ENCODE assay signal across 1 cellular context in the genomic region with DNA sequence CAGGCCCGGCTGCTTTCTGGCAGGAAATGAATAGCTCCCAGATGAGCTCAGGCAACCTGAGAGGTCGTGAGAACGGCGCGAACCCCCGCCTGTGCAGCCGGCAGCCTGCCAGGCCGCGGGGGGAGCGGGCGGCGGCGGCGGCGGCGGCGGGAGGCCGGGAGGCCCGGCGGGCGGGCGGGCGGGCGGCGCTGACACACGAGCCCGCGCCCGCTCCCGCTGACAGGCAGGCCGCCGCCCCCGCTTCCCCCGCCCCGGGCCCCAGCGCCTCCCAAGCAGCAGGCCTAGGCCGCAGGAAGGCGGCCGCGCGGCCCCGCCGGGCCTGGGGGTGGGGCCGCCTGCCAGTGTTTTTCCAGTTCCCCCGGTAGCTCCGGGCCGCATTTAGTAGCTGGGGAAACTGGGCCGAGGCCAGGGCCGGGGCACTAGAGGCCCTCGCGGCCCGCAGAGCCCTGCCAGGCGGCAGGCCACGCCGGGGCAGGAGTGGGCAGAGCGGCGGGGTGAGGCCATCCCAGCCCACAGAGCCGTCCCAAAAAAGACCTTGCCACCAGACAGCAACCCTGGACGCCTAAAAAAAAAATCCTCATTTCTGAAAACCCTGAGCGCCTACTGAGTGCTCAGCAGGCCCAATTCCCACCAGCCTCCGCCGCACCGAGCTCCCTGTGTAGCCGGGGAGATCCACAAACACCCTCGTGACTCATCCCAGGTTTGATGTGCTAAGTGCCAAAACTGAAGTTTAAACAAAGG.
TF ChIP-seq lines count a peak whose summit lies in the region.

No MANE protein-coding gene starts in this region.

TF ChIP-seq in IMR-90, 13 proteins besides CTCF, POLR2A, EP300 and RAD21:
- no peak for TF ChIP-seq RCOR1 (IDR thresholded peaks at IDR 0.05; ENCODE audit: insufficient replicate concordance, low read length)
- no peak for TF ChIP-seq MAFK (IDR thresholded peaks at IDR 0.05; ENCODE audit: low read depth, low read length)
- peak; percentile 89; the same call in 1 of the 2 replicates for TF ChIP-seq CHD1 (IDR thresholded peaks at IDR 0.05; ENCODE audit: low read depth, low read length)
- TF ChIP-seq FOS (IDR thresholded peaks at IDR 0.05; ENCODE audit: low read depth, low read length) = peak; percentile 51; the same call in 1 of the 2 replicates
- no peak for TF ChIP-seq CEBPB (IDR thresholded peaks at IDR 0.05; ENCODE audit: low read depth, low read length)
- TF ChIP-seq, protein P1, sequence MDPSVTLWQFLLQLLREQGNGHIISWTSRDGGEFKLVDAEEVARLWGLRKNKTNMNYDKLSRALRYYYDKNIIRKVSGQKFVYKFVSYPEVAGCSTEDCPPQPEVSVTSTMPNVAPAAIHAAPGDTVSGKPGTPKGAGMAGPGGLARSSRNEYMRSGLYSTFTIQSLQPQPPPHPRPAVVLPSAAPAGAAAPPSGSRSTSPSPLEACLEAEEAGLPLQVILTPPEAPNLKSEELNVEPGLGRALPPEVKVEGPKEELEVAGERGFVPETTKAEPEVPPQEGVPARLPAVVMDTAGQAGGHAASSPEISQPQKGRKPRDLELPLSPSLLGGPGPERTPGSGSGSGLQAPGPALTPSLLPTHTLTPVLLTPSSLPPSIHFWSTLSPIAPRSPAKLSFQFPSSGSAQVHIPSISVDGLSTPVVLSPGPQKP (IDR thresholded peaks at IDR 0.05; ENCODE audit: borderline replicate concordance, low read depth, low read length) = no peak
- no peak for TF ChIP-seq RFX5 (IDR thresholded peaks at IDR 0.05; ENCODE audit: low read depth, low read length)
- peak; percentile 66 for TF ChIP-seq BHLHE40 (IDR thresholded peaks at IDR 0.05; ENCODE audit: low read depth, low read length)
- no peak for TF ChIP-seq MXI1 (IDR thresholded peaks at IDR 0.05; ENCODE audit: borderline replicate concordance, low read depth, low read length)
- TF ChIP-seq, protein P2, sequence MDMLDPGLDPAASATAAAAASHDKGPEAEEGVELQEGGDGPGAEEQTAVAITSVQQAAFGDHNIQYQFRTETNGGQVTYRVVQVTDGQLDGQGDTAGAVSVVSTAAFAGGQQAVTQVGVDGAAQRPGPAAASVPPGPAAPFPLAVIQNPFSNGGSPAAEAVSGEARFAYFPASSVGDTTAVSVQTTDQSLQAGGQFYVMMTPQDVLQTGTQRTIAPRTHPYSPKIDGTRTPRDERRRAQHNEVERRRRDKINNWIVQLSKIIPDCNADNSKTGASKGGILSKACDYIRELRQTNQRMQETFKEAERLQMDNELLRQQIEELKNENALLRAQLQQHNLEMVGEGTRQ (IDR thresholded peaks at IDR 0.05; ENCODE audit: low read depth, low read length) = no peak
- no peak for TF ChIP-seq NFE2L2 (IDR thresholded peaks at IDR 0.05; ENCODE audit: low read depth, low read length)
- no peak for TF ChIP-seq SMC3 (IDR thresholded peaks at IDR 0.05; ENCODE audit: low read depth, low read length)
- TF ChIP-seq MAZ (IDR thresholded peaks at IDR 0.05; ENCODE audit: borderline replicate concordance, low read depth, low read length) = peak; percentile 85
